ENCODE assay signal across 1 cellular context in genomic region chr9:129333961-129334743, GRCh38.
TF ChIP-seq lines count a peak whose summit lies in the region.

No MANE protein-coding gene starts in this region.

TF ChIP-seq in HepG2, 621 proteins besides CTCF, POLR2A, EP300 and RAD21 (continued from another document and continues in another):
- TF ChIP-seq ZNF281 (CRISPR knock-in tag; IDR thresholded peaks at IDR 0.05; ENCODE audit: borderline replicate concordance) (peak; percentile 50), PHF5A (CRISPR knock-in tag; IDR thresholded peaks at IDR 0.05; ENCODE audit: low read depth, unreplicated experiment) (peak; percentile 83), ZSCAN12 (CRISPR knock-in tag; IDR thresholded peaks at IDR 0.05) (no peak), MTF2 (CRISPR knock-in tag; IDR thresholded peaks at IDR 0.05; ENCODE audit: borderline replicate concordance) (peak; percentile 54; the same call in 1 of the 2 replicates), BCLAF1 (IDR thresholded peaks at IDR 0.05) (no peak), ZNF513 (CRISPR knock-in tag; conservative IDR thresholded peaks at IDR 0.05) (no peak), KLF13 (CRISPR knock-in tag; IDR thresholded peaks at IDR 0.05) (no peak), ZNF598 (CRISPR knock-in tag; IDR thresholded peaks at IDR 0.05; ENCODE audit: borderline replicate concordance) (no peak), MBD4 (IDR thresholded peaks at IDR 0.05; ENCODE audit: borderline replicate concordance, low read length) (no peak), TERF1 (CRISPR knock-in tag; IDR thresholded peaks at IDR 0.05) (no peak), CREM (IDR thresholded peaks at IDR 0.05) (peak; percentile 76), CREM (CRISPR knock-in tag; IDR thresholded peaks at IDR 0.05) (no peak), BATF2 (CRISPR knock-in tag; IDR thresholded peaks at IDR 0.05) (peak; percentile 65; the same call in 1 of the 2 replicates), ZNF121 (CRISPR knock-in tag; IDR thresholded peaks at IDR 0.05) (no peak; the same call in 1 of the 2 replicates), HHEX (CRISPR knock-in tag; IDR thresholded peaks at IDR 0.05) (peak; percentile 35; the same call in 1 of the 2 replicates), TEAD2 (CRISPR knock-in tag; IDR thresholded peaks at IDR 0.05) (no peak), ZBTB44 (CRISPR knock-in tag; IDR thresholded peaks at IDR 0.05) (0 out of 2 replicates have a peak, but pooled peaks have one; percentile 50), HNF4G (IDR thresholded peaks at IDR 0.05; ENCODE audit: borderline replicate concordance, low read depth, low read length) (peak; percentile 40; the same call in 1 of the 2 replicates), HNF4G (CRISPR knock-in tag; IDR thresholded peaks at IDR 0.05; ENCODE audit: borderline replicate concordance, low read depth) (0 out of 2 replicates have a peak, but pooled peaks have one; percentile 29), THYN1 (CRISPR knock-in tag; IDR thresholded peaks at IDR 0.05; ENCODE audit: borderline replicate concordance, low read depth) (no peak), ZFP91 (CRISPR knock-in tag; IDR thresholded peaks at IDR 0.05; ENCODE audit: borderline replicate concordance) (peak; percentile 93; the same call in 1 of the 2 replicates), ZNF20 (CRISPR knock-in tag; IDR thresholded peaks at IDR 0.05) (0 out of 2 replicates have a peak, but pooled peaks have one; percentile 77), ZNF33B (CRISPR knock-in tag; IDR thresholded peaks at IDR 0.05) (no peak), ZNF251 (CRISPR knock-in tag; IDR thresholded peaks at IDR 0.05) (no peak), ZFP41 (CRISPR knock-in tag; IDR thresholded peaks at IDR 0.05; ENCODE audit: borderline replicate concordance) (peak; percentile 55; the same call in 1 of the 2 replicates), PRMT3 (CRISPR knock-in tag; IDR thresholded peaks at IDR 0.05; ENCODE audit: borderline replicate concordance, low read depth) (0 out of 2 replicates have a peak, but pooled peaks have one; percentile 61), RFX1 (IDR thresholded peaks at IDR 0.05) (no peak), ZNF569 (CRISPR knock-in tag; IDR thresholded peaks at IDR 0.05; ENCODE audit: borderline replicate concordance) (0 out of 2 replicates have a peak, but pooled peaks have one; percentile 69), SRSF4 (IDR thresholded peaks at IDR 0.05; ENCODE audit: low read depth, low read length, poor library complexity, severe bottlenecking) (no peak), BRCA1 (CRISPR knock-in tag; IDR thresholded peaks at IDR 0.05) (0 out of 2 replicates have a peak, but pooled peaks have one; percentile 77), HMGA1 (CRISPR knock-in tag; conservative IDR thresholded peaks at IDR 0.05) (no peak), ATF7-NPFF (CRISPR knock-in tag; IDR thresholded peaks at IDR 0.05; ENCODE audit: low read depth) (peak; percentile 70; the same call in 1 of the 2 replicates), SKI (IDR thresholded peaks at IDR 0.05; ENCODE audit: partially characterized antibody) (peak; percentile 93), KDM4B (CRISPR knock-in tag; IDR thresholded peaks at IDR 0.05) (peak; percentile 85; the same call in 1 of the 2 replicates), KLF16 (CRISPR knock-in tag; IDR thresholded peaks at IDR 0.05) (peak in 1 of 2 experiments; percentile 91; a peak in 2 of 4 replicates), NKX3-1 (CRISPR knock-in tag; IDR thresholded peaks at IDR 0.05) (no peak), ZNF224 (CRISPR knock-in tag; IDR thresholded peaks at IDR 0.05) (no peak), TAF1 (CRISPR knock-in tag; IDR thresholded peaks at IDR 0.05) (peak; percentile 66), ZNF260 (CRISPR knock-in tag; IDR thresholded peaks at IDR 0.05; ENCODE audit: borderline replicate concordance, low read depth) (no peak), BCL6 (CRISPR knock-in tag; IDR thresholded peaks at IDR 0.05) (peak; percentile 88), SIX4 (CRISPR knock-in tag; IDR thresholded peaks at IDR 0.05) (peak; percentile 68; the same call in 1 of the 2 replicates), ZNF232 (CRISPR knock-in tag; IDR thresholded peaks at IDR 0.05; ENCODE audit: borderline replicate concordance) (no peak), ZNF724P (CRISPR knock-in tag; IDR thresholded peaks at IDR 0.05; ENCODE audit: borderline replicate concordance) (no peak)
- TF ChIP-seq, protein P1, sequence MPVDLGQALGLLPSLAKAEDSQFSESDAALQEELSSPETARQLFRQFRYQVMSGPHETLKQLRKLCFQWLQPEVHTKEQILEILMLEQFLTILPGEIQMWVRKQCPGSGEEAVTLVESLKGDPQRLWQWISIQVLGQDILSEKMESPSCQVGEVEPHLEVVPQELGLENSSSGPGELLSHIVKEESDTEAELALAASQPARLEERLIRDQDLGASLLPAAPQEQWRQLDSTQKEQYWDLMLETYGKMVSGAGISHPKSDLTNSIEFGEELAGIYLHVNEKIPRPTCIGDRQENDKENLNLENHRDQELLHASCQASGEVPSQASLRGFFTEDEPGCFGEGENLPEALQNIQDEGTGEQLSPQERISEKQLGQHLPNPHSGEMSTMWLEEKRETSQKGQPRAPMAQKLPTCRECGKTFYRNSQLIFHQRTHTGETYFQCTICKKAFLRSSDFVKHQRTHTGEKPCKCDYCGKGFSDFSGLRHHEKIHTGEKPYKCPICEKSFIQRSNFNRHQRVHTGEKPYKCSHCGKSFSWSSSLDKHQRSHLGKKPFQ (CRISPR knock-in tag; IDR thresholded peaks at IDR 0.05; ENCODE audit: insufficient replicate concordance) = peak; percentile 81
- TF ChIP-seq, protein P2, sequence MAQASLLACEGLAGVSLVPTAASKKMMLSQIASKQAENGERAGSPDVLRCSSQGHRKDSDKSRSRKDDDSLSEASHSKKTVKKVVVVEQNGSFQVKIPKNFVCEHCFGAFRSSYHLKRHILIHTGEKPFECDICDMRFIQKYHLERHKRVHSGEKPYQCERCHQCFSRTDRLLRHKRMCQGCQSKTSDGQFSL (CRISPR knock-in tag; IDR thresholded peaks at IDR 0.05) = no peak
- TF ChIP-seq, protein P3, sequence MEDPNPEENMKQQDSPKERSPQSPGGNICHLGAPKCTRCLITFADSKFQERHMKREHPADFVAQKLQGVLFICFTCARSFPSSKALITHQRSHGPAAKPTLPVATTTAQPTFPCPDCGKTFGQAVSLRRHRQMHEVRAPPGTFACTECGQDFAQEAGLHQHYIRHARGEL (CRISPR knock-in tag; IDR thresholded peaks at IDR 0.05) = no peak; the same call in 1 of the 2 replicates
- TF ChIP-seq, protein P4, sequence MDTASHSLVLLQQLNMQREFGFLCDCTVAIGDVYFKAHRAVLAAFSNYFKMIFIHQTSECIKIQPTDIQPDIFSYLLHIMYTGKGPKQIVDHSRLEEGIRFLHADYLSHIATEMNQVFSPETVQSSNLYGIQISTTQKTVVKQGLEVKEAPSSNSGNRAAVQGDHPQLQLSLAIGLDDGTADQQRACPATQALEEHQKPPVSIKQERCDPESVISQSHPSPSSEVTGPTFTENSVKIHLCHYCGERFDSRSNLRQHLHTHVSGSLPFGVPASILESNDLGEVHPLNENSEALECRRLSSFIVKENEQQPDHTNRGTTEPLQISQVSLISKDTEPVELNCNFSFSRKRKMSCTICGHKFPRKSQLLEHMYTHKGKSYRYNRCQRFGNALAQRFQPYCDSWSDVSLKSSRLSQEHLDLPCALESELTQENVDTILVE (CRISPR knock-in tag; IDR thresholded peaks at IDR 0.05) = peak; percentile 95
- TF ChIP-seq, protein P5, sequence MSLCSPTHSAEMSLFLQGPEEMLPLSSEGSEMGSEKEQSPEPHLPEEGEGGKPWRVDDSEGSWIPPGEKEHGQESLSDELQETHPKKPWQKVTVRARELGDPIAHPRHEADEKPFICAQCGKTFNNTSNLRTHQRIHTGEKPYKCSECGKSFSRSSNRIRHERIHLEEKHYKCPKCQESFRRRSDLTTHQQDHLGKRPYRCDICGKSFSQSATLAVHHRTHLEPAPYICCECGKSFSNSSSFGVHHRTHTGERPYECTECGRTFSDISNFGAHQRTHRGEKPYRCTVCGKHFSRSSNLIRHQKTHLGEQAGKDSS (CRISPR knock-in tag; IDR thresholded peaks at IDR 0.05; ENCODE audit: borderline replicate concordance, low read depth) = peak; percentile 96; the same call in 1 of the 2 replicates
